10 cellular contexts compared by ENCODE assay signal in genomic region chr2:171187177-171187576, GRCh38.
"Had no signal": no experiment of that assay in that cellular context is flagged by ENCODE, and none has a peak within 500 bp of the region (broad histone marks: within the 10 kb centered on the region; RNA-seq: fewer than 3 reads in every experiment).

No MANE protein-coding gene starts in this region.

- H3K27ac ChIP-seq: HL-60 had no signal

- H3K9me3 ChIP-seq: HAP-1 had no signal

- ATAC-seq: HCT116, HepG2, K562 had no signal

- H3K36me3 ChIP-seq: HAP-1 had no signal

- H3K4me3 ChIP-seq: GM23248, HAP-1, K562 had no signal

- DNase-seq: GOT3, H7, HFFc6, KG1 had no signal

- H3K4me1 ChIP-seq: HAP-1 had no signal

- H3K9ac ChIP-seq: GM23248 had no signal
